ENCODE assay signal across 9 cellular contexts in the genomic region with DNA sequence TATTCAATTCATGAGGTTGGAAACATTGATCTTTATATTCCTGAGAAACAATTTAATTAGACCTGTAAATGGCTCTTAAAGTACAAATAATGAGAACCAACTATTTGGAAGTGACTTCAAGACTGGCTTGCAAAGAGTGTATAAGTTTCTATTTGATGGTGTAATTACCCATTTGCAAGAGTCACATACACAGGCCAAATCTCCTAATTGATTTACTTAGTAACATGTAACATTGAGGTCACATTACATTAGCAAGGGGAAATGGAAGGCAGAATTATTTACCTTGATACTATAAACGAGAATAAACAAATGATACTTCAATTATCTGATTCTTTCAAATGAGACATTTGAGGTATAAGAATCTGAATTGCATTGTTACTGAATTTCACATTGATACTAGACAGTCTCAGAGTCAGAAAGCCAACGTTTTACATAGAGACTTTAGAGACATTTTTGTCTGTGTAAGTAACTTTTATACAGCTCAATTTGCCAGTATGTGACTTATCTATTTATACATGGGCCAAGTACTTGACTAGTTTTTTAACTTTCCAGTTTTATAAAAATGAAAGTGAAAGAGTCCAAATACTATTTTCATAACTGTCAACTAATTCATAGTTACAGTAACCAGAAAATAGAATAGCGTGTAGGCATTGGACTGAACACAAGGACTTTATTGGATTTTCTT.
DNase-seq lines count a peak whose midpoint lies in the region; ATAC-seq and TF ChIP-seq lines count a peak whose summit lies in the region.
"Had no signal": no experiment of that assay in that cellular context is flagged by ENCODE, and none has a peak within 500 bp of the region (broad histone marks: within the 10 kb centered on the region; RNA-seq: fewer than 3 reads in every experiment).

No MANE protein-coding gene starts in this region.

- H3K4me3 Mint-ChIP-seq in activated CD4-positive, alpha-beta T cell treated with anti-CD3 and anti-CD28 coated beads, Interleukin-2, amount 10 ng/mL, durations not matched to agents 24 days and 14 days = peak overlapping the region; percentile 2
- peak overlapping the region in 1 of 2 donors; percentile 5 for H3K4me3 Mint-ChIP-seq in stimulated activated naive CD8-positive, alpha-beta T cell treated with anti-CD3 and anti-CD28 coated beads, Interleukin-15, amount 100 ng/mL, for 72 hours

- TF ChIP-seq CTCF in fibroblast of mammary gland (conservative IDR thresholded peaks at IDR 0.05; ENCODE audit: control insufficient read depth, insufficient read depth, low read depth, low read length) = no peak

- H3K36me3 Mint-ChIP-seq in activated CD4-positive, alpha-beta T cell treated with anti-CD3 and anti-CD28 coated beads, Interleukin-2, amount 10 ng/mL, durations not matched to agents 24 days and 14 days (ENCODE audit: low read depth) = peaks cover 2% of the 10 kb centered on the region

- DNase-seq in activated CD4-positive, alpha-beta T cell treated with anti-CD3 and anti-CD28 coated beads, Interleukin-2, amount 10 ng/mL, durations not matched to agents 24 days and 14 days = peak; percentile 7
- no peak for DNase-seq in activated CD4-positive, alpha-beta T cell treated with anti-CD3 and anti-CD28 coated beads, Interleukin-2, amount 50 U/mL, for 4 hours
- DNase-seq in NCI-H526 (lab: John Stamatoyannopoulos, UW) (peak; percentile 49 to 56), fibroblast of mammary gland (ENCODE audit: low read depth) (peak; percentile 7), caudate nucleus (lab: John Stamatoyannopoulos, UW) (no peak)
- no peak for DNase-seq in stimulated activated naive CD8-positive, alpha-beta T cell treated with anti-CD3 and anti-CD28 coated beads, Interleukin-15, amount 100 ng/mL, for 72 hours
- no peak for DNase-seq in NK-92 treated with Interleukin-12 subunit alpha and Interleukin-12 subunit beta, amount 100 ng/mL, for 24 hours (lab: John Stamatoyannopoulos, UW)
- DNase-seq: AML-193 had no signal

- no peak overlapping the region for H3K27ac ChIP-seq in caudate nucleus (ENCODE audit: low read depth, low read length)

- H3K27me3 Mint-ChIP-seq in activated CD4-positive, alpha-beta T cell treated with anti-CD3 and anti-CD28 coated beads, Interleukin-2, amount 10 ng/mL, durations not matched to agents 24 days and 14 days = no peaks in the 10 kb centered on the region
- no peaks in the 10 kb centered on the region for H3K27me3 Mint-ChIP-seq in stimulated activated naive CD8-positive, alpha-beta T cell treated with anti-CD3 and anti-CD28 coated beads, Interleukin-15, amount 100 ng/mL, for 72 hours

- no peak overlapping the region for H3K4me3 ChIP-seq in fibroblast of mammary gland (ENCODE audit: control insufficient read depth, low read depth, low read length)

- intact Hi-C loops in activated CD4-positive, alpha-beta T cell treated with anti-CD3 and anti-CD28 coated beads, Interleukin-2, amount 10 ng/mL, durations not matched to agents 24 days and 14 days (cut with micrococcal nuclease) = loop anchor here (2.0 to 5.0 kb wide), 2 partner anchors 82 to 1135 kb away; a partner anchor contains a TSS

- H3K4me1 Mint-ChIP-seq in activated CD4-positive, alpha-beta T cell treated with anti-CD3 and anti-CD28 coated beads, Interleukin-2, amount 10 ng/mL, durations not matched to agents 24 days and 14 days = peaks cover 25% of the 10 kb centered on the region
- peaks cover 21% of the 10 kb centered on the region for H3K4me1 Mint-ChIP-seq in stimulated activated naive CD8-positive, alpha-beta T cell treated with anti-CD3 and anti-CD28 coated beads, Interleukin-15, amount 100 ng/mL, for 72 hours

- H3K9me3 Mint-ChIP-seq in activated CD4-positive, alpha-beta T cell treated with anti-CD3 and anti-CD28 coated beads, Interleukin-2, amount 10 ng/mL, durations not matched to agents 24 days and 14 days = peaks cover 4% of the 10 kb centered on the region
- no peaks in the 10 kb centered on the region for H3K9me3 Mint-ChIP-seq in stimulated activated naive CD8-positive, alpha-beta T cell treated with anti-CD3 and anti-CD28 coated beads, Interleukin-15, amount 100 ng/mL, for 72 hours

- ATAC-seq in stimulated activated naive CD8-positive, alpha-beta T cell treated with anti-CD3 and anti-CD28 coated beads, Interleukin-15, amount 100 ng/mL, for 72 hours = peak; percentile 23
- no peak for ATAC-seq in GM21390 (IDR thresholded peaks at IDR 0.05; ENCODE audit: unreplicated experiment)

- H3K27ac Mint-ChIP-seq in activated CD4-positive, alpha-beta T cell treated with anti-CD3 and anti-CD28 coated beads, Interleukin-2, amount 10 ng/mL, durations not matched to agents 24 days and 14 days = peak overlapping the region; percentile 59
- H3K27ac Mint-ChIP-seq in stimulated activated naive CD8-positive, alpha-beta T cell treated with anti-CD3 and anti-CD28 coated beads, Interleukin-15, amount 100 ng/mL, for 72 hours = peak overlapping the region in 1 of 2 donors; percentile 49

Comparison
In these comparisons a context has a peak if more than half of its experiments do, and no peak if none do; other contexts are left out.
1. DNase-seq: peak in activated CD4-positive, alpha-beta T cell treated with anti-CD3 and anti-CD28 coated beads, Interleukin-2, amount 10 ng/mL, durations not matched to agents 24 days and 14 days (single experiment), NCI-H526 (2 of 2) and fibroblast of mammary gland (single experiment); none in activated CD4-positive, alpha-beta T cell treated with anti-CD3 and anti-CD28 coated beads, Interleukin-2, amount 50 U/mL, for 4 hours (0 of 2), stimulated activated naive CD8-positive, alpha-beta T cell treated with anti-CD3 and anti-CD28 coated beads, Interleukin-15, amount 100 ng/mL, for 72 hours (0 of 2), NK-92 treated with Interleukin-12 subunit alpha and Interleukin-12 subunit beta, amount 100 ng/mL, for 24 hours (single experiment) and caudate nucleus (0 of 61).